In the genomic region with DNA sequence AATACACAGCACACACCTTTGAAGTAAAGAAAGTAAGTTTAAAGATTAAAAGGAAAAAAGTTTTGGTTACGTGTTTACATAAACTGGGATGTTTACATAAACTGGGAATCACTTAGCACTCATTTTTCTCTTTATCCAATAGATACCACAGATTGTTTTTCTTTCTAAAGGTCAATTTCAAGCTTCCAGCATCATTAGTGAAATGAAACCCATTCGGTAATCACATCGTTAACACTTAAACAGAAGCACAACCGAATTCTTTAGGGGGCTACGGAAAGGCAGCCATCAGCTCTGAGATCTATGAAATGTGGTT, we compare ENCODE assay signal across 8 cellular contexts. TPM values are rescaled to one million over a fixed set of nuclear protein-coding genes. Genes with fewer than 3 reads are reported as not detected.
DNase-seq lines count a peak whose midpoint lies in the region; ATAC-seq, FAIRE-seq and TF ChIP-seq lines count a peak whose summit lies in the region.

No MANE protein-coding gene starts in this region.

- peak overlapping the region; percentile 91 for H3K4me3 Mint-ChIP-seq in CD4-positive, alpha-beta T cell
- peak overlapping the region; percentile 97 for H3K4me3 Mint-ChIP-seq in osteocyte (ENCODE audit: unreplicated experiment)

- H3K4me3 ChIP-seq in esophagus (ENCODE audit: low read depth in 1 of 2, low read length in 2 of 2) = peak overlapping the region; percentile 48 to 61

- H3K36me3 ChIP-seq in esophagus (ENCODE audit: control insufficient read depth in 2 of 2, insufficient read depth in 2 of 2, low read length in 1 of 2) = no peaks in the 10 kb centered on the region

- H3K27me3 Mint-ChIP-seq in CD4-positive, alpha-beta T cell = peaks cover 59% of the 10 kb centered on the region
- H3K27me3 Mint-ChIP-seq in osteocyte (ENCODE audit: unreplicated experiment) = no peaks in the 10 kb centered on the region

- H3K27ac Mint-ChIP-seq in CD4-positive, alpha-beta T cell = no peak overlapping the region
- peak overlapping the region; percentile 93 for H3K27ac Mint-ChIP-seq in osteocyte (ENCODE audit: unreplicated experiment)

- no peak for ATAC-seq in CD4-positive, alpha-beta T cell (ENCODE audit: poor library complexity)
- no peak for ATAC-seq in HG03460 (IDR thresholded peaks at IDR 0.05; ENCODE audit: unreplicated experiment)

- no peak overlapping the region for H3K27ac ChIP-seq in CD4-positive, alpha-beta T cell (ENCODE audit: low read depth, low read length)
- H3K27ac ChIP-seq in esophagus (ENCODE audit: low read depth in 2 of 2, low read length in 1 of 2) = no peak overlapping the region

- no peaks in the 10 kb centered on the region for H3K36me3 Mint-ChIP-seq in CD4-positive, alpha-beta T cell (ENCODE audit: low read depth)
- no peaks in the 10 kb centered on the region for H3K36me3 Mint-ChIP-seq in osteocyte (ENCODE audit: unreplicated experiment)

- H3K4me1 ChIP-seq in esophagus (ENCODE audit: control insufficient read depth in 2 of 2, insufficient read depth in 2 of 2, low read length in 1 of 2) = peaks cover 0 to 3% of the 10 kb centered on the region in 2 donors

- no peak for FAIRE-seq in frontal cortex (lab: Jason Lieb, UNC)

- intact Hi-C loops in CD4-positive, alpha-beta T cell (cut with DNase I, micrococcal nuclease) = no loop called here

- DNase-seq in CD4-positive, alpha-beta T cell = no peak
- peak; percentile 15 for DNase-seq in OCI-M1 (lab: John Stamatoyannopoulos, UW)
- DNase-seq in osteocyte (ENCODE audit: extremely low spot score, unreplicated experiment) = no peak
- no peak for DNase-seq in frontal cortex (ENCODE audit: low spot score in 2 of 2)
- DNase-seq in RKO (ENCODE audit: low spot score) = no peak
- no peak for DNase-seq in middle frontal gyrus (ENCODE audit: extremely low spot score, low spot score)

- WGBS in esophagus, 2 donors = 13 to 14% methylated on average over 5 of the region's 5 CpGs

- CTCF ChIA-PET in CD4-positive, alpha-beta T cell (lab: Charles Lee) = no interaction called here

- TF ChIP-seq CTCF in CD4-positive, alpha-beta T cell (IDR thresholded peaks at IDR 0.05) = no peak
- TF ChIP-seq CTCF in osteocyte (IDR thresholded peaks at IDR 0.05) = no peak

- peaks cover 43% of the 10 kb centered on the region for H3K27me3 ChIP-seq in CD4-positive, alpha-beta T cell (ENCODE audit: control insufficient read depth, insufficient read depth, low read length)
- H3K27me3 ChIP-seq in esophagus (ENCODE audit: control insufficient read depth in 1 of 2, insufficient read depth in 2 of 2, low read length in 2 of 2) = no peaks in the 10 kb centered on the region

- no peaks in the 10 kb centered on the region for H3K9me3 ChIP-seq in CD4-positive, alpha-beta T cell (ENCODE audit: control insufficient read depth, low read length)
- no peaks in the 10 kb centered on the region for H3K9me3 ChIP-seq in esophagus (ENCODE audit: control insufficient read depth in 2 of 2, insufficient read depth in 1 of 2, low read depth in 1 of 2, low read length in 1 of 2)

- POLR2A ChIA-PET in CD4-positive, alpha-beta T cell (lab: Charles Lee) = no interaction called here

- no peaks in the 10 kb centered on the region for H3K9me3 Mint-ChIP-seq in CD4-positive, alpha-beta T cell
- peaks cover 4% of the 10 kb centered on the region for H3K9me3 Mint-ChIP-seq in osteocyte (ENCODE audit: unreplicated experiment)

- H3K4me1 Mint-ChIP-seq in CD4-positive, alpha-beta T cell (ENCODE audit: low read depth) = peaks cover 16% of the 10 kb centered on the region
- H3K4me1 Mint-ChIP-seq in osteocyte (ENCODE audit: unreplicated experiment) = peaks cover 16% of the 10 kb centered on the region

RNA-seq across cellular contexts. Expression of a gene that starts 1.1 kb away (rescaled TPM):
- not detected for total RNA-seq in CD4-positive, alpha-beta T cell
- polyA plus RNA-seq in esophagus = under 1 TPM; 0.12 to 0.31 TPM
- total RNA-seq in osteocyte (2.8 and 4.3 TPM in 2 replicates), frontal cortex (0.82 TPM)
